Comparison of ENCODE assay signal across 1 cellular context in the genomic region with DNA sequence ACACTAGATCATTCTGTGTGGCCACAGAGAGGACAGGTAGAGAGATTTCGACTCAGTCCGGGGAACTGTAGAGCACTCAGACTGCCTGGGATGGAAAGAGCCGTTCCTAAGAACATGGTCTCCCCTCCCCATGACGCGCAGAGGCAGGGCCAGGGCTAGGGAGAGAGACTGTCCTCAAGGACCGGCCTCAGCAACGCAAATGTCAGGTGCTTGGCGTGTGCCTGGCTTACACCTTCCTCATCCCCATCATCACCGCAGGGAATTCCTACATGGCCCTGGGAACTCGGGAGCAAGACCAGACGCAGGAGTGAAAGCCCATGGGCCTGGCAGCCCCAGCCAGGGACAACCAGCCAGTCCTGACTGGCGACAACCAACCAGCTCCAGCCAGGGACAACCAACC.
TF ChIP-seq lines count a peak whose summit lies in the region.

No MANE protein-coding gene starts in this region.

TF ChIP-seq in K562, 482 proteins besides CTCF, POLR2A, EP300 and RAD21 (continued from another document):
- TF ChIP-seq, protein P1, sequence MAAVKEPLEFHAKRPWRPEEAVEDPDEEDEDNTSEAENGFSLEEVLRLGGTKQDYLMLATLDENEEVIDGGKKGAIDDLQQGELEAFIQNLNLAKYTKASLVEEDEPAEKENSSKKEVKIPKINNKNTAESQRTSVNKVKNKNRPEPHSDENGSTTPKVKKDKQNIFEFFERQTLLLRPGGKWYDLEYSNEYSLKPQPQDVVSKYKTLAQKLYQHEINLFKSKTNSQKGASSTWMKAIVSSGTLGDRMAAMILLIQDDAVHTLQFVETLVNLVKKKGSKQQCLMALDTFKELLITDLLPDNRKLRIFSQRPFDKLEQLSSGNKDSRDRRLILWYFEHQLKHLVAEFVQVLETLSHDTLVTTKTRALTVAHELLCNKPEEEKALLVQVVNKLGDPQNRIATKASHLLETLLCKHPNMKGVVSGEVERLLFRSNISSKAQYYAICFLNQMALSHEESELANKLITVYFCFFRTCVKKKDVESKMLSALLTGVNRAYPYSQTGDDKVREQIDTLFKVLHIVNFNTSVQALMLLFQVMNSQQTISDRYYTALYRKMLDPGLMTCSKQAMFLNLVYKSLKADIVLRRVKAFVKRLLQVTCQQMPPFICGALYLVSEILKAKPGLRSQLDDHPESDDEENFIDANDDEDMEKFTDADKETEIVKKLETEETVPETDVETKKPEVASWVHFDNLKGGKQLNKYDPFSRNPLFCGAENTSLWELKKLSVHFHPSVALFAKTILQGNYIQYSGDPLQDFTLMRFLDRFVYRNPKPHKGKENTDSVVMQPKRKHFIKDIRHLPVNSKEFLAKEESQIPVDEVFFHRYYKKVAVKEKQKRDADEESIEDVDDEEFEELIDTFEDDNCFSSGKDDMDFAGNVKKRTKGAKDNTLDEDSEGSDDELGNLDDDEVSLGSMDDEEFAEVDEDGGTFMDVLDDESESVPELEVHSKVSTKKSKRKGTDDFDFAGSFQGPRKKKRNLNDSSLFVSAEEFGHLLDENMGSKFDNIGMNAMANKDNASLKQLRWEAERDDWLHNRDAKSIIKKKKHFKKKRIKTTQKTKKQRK (IDR thresholded peaks at IDR 0.05; ENCODE audit: borderline replicate concordance, low read depth, low read length), result no peak
- TF ChIP-seq THRAP3 (IDR thresholded peaks at IDR 0.05; ENCODE audit: borderline replicate concordance) (no peak), SMARCB1 (IDR thresholded peaks at IDR 0.05; ENCODE audit: insufficient read length, low read depth) (no peak), KAT8 (IDR thresholded peaks at IDR 0.05; ENCODE audit: low read depth) (no peak)
